ENCODE assay signal across 16 cellular contexts in genomic region chr6:11214911-11215310, GRCh38. TPM values are rescaled to one million over a fixed set of nuclear protein-coding genes. Genes with fewer than 3 reads are reported as not detected.
A peak's percentile ranks its signal among the peaks of the same experiment; 100 is the strongest.
DNase-seq lines count a peak whose midpoint lies in the region; ATAC-seq, FAIRE-seq and TF ChIP-seq lines count a peak whose summit lies in the region.
"Had no signal": no experiment of that assay in that cellular context is flagged by ENCODE, and none has a peak within 500 bp of the region (broad histone marks: within the 10 kb centered on the region; RNA-seq: fewer than 3 reads in every experiment).

No MANE protein-coding gene starts in this region.

- no peak for DNase-seq in A549 (ENCODE audit: low read depth in 1 of 2, low spot score in 1 of 2)
- peak in 3 of 61 donors; percentile 5 to 21 (median 11) for DNase-seq in caudate nucleus (lab: John Stamatoyannopoulos, UW)
- no peak for DNase-seq in right lobe of liver
- no peak for DNase-seq in smooth muscle cell (lab: John Stamatoyannopoulos, UW; ENCODE audit: unreplicated experiment)
- no peak for DNase-seq in HPDE6-E6E7 (ENCODE audit: extremely low spot score)
- no peak for DNase-seq in activated T-cell treated with anti-CD3 and anti-CD28 coated beads for 4 hours
- DNase-seq in MM.1S, result no peak
- DNase-seq: ACHN; activated CD4-positive, alpha-beta T cell treated with anti-CD3 and anti-CD28 coated beads for 36 hours; activated CD8-positive, alpha-beta memory T cell treated with anti-CD3 and anti-CD28 coated beads, Interleukin-2, amount 50 U/mL, for 48 hours; activated naive CD8-positive, alpha-beta T cell treated with anti-CD3 and anti-CD28 coated beads for 36 hours; CD4-positive, alpha-beta T cell; GM23248; NCI-H1436 treated with DMSO at 0.1 percent for 48 hours; SJCRH30 had no signal

- H3F3A ChIP-seq in smooth muscle cell (ENCODE audit: low read depth) (peaks cover 36% of the 10 kb centered on the region), MM.1S (ENCODE audit: insufficient read depth, low read length) (no peaks in the 10 kb centered on the region)

- H3K9me3 ChIP-seq in A549 (no peaks in the 10 kb centered on the region), right lobe of liver (no peaks in the 10 kb centered on the region), smooth muscle cell (replicated peaks; ENCODE audit: low read depth) (no peaks in the 10 kb centered on the region), MM.1S (replicated peaks; ENCODE audit: insufficient read depth, low read length) (no peaks in the 10 kb centered on the region)
- H3K9me3 ChIP-seq: SJCRH30 had no signal

- H3K9ac ChIP-seq in smooth muscle cell (ENCODE audit: low read depth), result no peak overlapping the region
- H3K9ac ChIP-seq in MM.1S (ENCODE audit: low read length), result no peak overlapping the region
- H3K9ac ChIP-seq: GM23248 had no signal

- ATAC-seq in A549 (no peak), right lobe of liver (no peak), GM19328 (IDR thresholded peaks at IDR 0.05; ENCODE audit: unreplicated experiment) (no peak)
- ATAC-seq: activated CD4-positive, alpha-beta T cell treated with anti-CD3 and anti-CD28 coated beads for 36 hours had no signal

- H3K36me3 ChIP-seq in right lobe of liver (peaks cover 0 to 7% (median 0%) of the 10 kb centered on the region in 4 donors), smooth muscle cell (ENCODE audit: low read depth) (no peaks in the 10 kb centered on the region), MM.1S (replicated peaks; ENCODE audit: insufficient read depth, low read length) (no peaks in the 10 kb centered on the region)
- H3K36me3 ChIP-seq: SJCRH30 had no signal

- H3K4me2 ChIP-seq in A549, result peak overlapping the region; percentile 92; the same call in 2 of the 3 replicates
- H3K4me2 ChIP-seq in smooth muscle cell, result peak overlapping the region; percentile 37
- no peak overlapping the region for H3K4me2 ChIP-seq in MM.1S (ENCODE audit: low read depth, low read length)

- POLR2A ChIA-PET in A549 (lab: Yijun Ruan, JAX), result no interaction called here

- CTCF ChIA-PET in A549 (lab: Yijun Ruan, JAX), result interaction anchor here (1.0 to 13.0 kb wide), 2 partner anchors 218 to 282 kb away, joined by 3 to 66 read pairs; no protein-coding TSS in a partner anchor

- 91% methylated on average over 9 of the region's 9 CpGs for WGBS in A549 (ENCODE audit: missing lambda C conversion rate)
- 83% methylated on average over 7 of the region's 9 CpGs for WGBS in right lobe of liver (ENCODE audit: insufficient coverage, low coverage, low lambda C conversion rate, missing lambda C conversion rate)
- WGBS in smooth muscle cell (ENCODE audit: low lambda C conversion rate), result 96% methylated on average over 9 of the region's 9 CpGs

- H3K79me2 ChIP-seq in smooth muscle cell (ENCODE audit: low read depth) (peaks cover 99% of the 10 kb centered on the region), MM.1S (ENCODE audit: low read length) (no peaks in the 10 kb centered on the region)

- intact Hi-C loops in right lobe of liver (cut with DNase I), result no loop called here

- FAIRE-seq in A549 (lab: Jason Lieb, UNC), result no peak

- H4K20me1 ChIP-seq in smooth muscle cell (ENCODE audit: low read depth), result peaks cover 91% of the 10 kb centered on the region
- no peaks in the 10 kb centered on the region for H4K20me1 ChIP-seq in MM.1S (ENCODE audit: insufficient read depth, low read length)

- H3K27me3 ChIP-seq in right lobe of liver (no peaks in the 10 kb centered on the region), smooth muscle cell (ENCODE audit: low read depth) (no peaks in the 10 kb centered on the region), MM.1S (replicated peaks; ENCODE audit: insufficient read depth, low read length) (no peaks in the 10 kb centered on the region)
- H3K27me3 ChIP-seq: SJCRH30 had no signal

- H3K4me1 ChIP-seq in A549 (peaks cover 100% of the 10 kb centered on the region), right lobe of liver (peaks cover 0 to 34% (median 6%) of the 10 kb centered on the region in 4 donors), smooth muscle cell (ENCODE audit: low read depth) (peaks cover 39% of the 10 kb centered on the region), MM.1S (ENCODE audit: low read length) (no peaks in the 10 kb centered on the region)
- H3K4me1 ChIP-seq: SJCRH30 had no signal

- TF ChIP-seq EP300 in A549 (IDR thresholded peaks at IDR 0.05), result no peak

- H3K27ac ChIP-seq in A549 (peak overlapping the region; percentile 93 to 94), caudate nucleus (ENCODE audit: low read depth, low read length) (peak overlapping the region; percentile 52), right lobe of liver (peak overlapping the region in 2 of 3 donors; percentile 0 to 12), smooth muscle cell (ENCODE audit: low read depth) (peak overlapping the region; percentile 99), MM.1S (ENCODE audit: low read length) (no peak overlapping the region)
- H3K27ac ChIP-seq: GM23248, SJCRH30 had no signal

- H3K9me2 ChIP-seq in MM.1S (replicated peaks; ENCODE audit: insufficient read depth, low read length), result no peaks in the 10 kb centered on the region

- TF ChIP-seq POLR2A in A549 (IDR thresholded peaks at IDR 0.05; ENCODE audit: low read length), result no peak
- TF ChIP-seq POLR2A in right lobe of liver (IDR thresholded peaks at IDR 0.05), result no peak

- no peak overlapping the region for H2AFZ ChIP-seq in smooth muscle cell (ENCODE audit: low read depth)
- H2AFZ ChIP-seq in MM.1S (ENCODE audit: low read length), result no peak overlapping the region
- H2AFZ ChIP-seq: GM23248 had no signal

- no peak overlapping the region for H3K4me3 ChIP-seq in A549
- H3K4me3 ChIP-seq in right lobe of liver, result no peak overlapping the region
- no peak overlapping the region for H3K4me3 ChIP-seq in smooth muscle cell
- H3K4me3 ChIP-seq in MM.1S (ENCODE audit: low read length), result no peak overlapping the region
- H3K4me3 ChIP-seq: GM23248, SJCRH30 had no signal

- TF ChIP-seq RAD21 in A549 (conservative IDR thresholded peaks at IDR 0.05 in 1 of 2, IDR thresholded peaks at IDR 0.05 in 1 of 2), result no peak

- TF ChIP-seq CTCF in A549 (IDR thresholded peaks at IDR 0.05) (no peak), right lobe of liver (IDR thresholded peaks at IDR 0.05) (no peak), smooth muscle cell (IDR thresholded peaks at IDR 0.05; ENCODE audit: borderline replicate concordance, insufficient read depth, poor library complexity, severe bottlenecking) (no peak), MM.1S (IDR thresholded peaks at IDR 0.05; ENCODE audit: low read length) (no peak)

TF ChIP-seq in A549, 52 proteins besides CTCF, POLR2A, EP300 and RAD21 (continues in another document):
- TF ChIP-seq KDM5A (IDR thresholded peaks at IDR 0.05), result no peak
- TF ChIP-seq HOXB5 (CRISPR knock-in tag; IDR thresholded peaks at IDR 0.05), result no peak
- no peak for TF ChIP-seq JUN (IDR thresholded peaks at IDR 0.05)
- TF ChIP-seq E2F6 (IDR thresholded peaks at IDR 0.05; ENCODE audit: borderline replicate concordance, low read depth), result no peak
- no peak for TF ChIP-seq CHD4 (IDR thresholded peaks at IDR 0.05; ENCODE audit: borderline replicate concordance)
- TF ChIP-seq, protein P1, sequence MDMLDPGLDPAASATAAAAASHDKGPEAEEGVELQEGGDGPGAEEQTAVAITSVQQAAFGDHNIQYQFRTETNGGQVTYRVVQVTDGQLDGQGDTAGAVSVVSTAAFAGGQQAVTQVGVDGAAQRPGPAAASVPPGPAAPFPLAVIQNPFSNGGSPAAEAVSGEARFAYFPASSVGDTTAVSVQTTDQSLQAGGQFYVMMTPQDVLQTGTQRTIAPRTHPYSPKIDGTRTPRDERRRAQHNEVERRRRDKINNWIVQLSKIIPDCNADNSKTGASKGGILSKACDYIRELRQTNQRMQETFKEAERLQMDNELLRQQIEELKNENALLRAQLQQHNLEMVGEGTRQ (IDR thresholded peaks at IDR 0.05), result no peak
- TF ChIP-seq TP53 (CRISPR knock-in tag; IDR thresholded peaks at IDR 0.05), result no peak
- no peak for TF ChIP-seq CHD2 (IDR thresholded peaks at IDR 0.05; ENCODE audit: low read length, partially characterized antibody)
- TF ChIP-seq FOSL2 (IDR thresholded peaks at IDR 0.05), result no peak
- no peak for TF ChIP-seq FOSL2 (CRISPR knock-in tag; IDR thresholded peaks at IDR 0.05)

RNA-seq across cellular contexts. Expression of gene NEDD9, which starts 17.6 kb away (rescaled TPM):
- polyA plus RNA-seq in A549 (2011; rRNA removed), result 79.6 and 82.5 TPM in 2 replicates
- 58.4 and 71.1 TPM in 2 replicates for polyA plus RNA-seq in A549 (2012; cell fraction: cytosol; rRNA removed)
- polyA plus RNA-seq in A549 (2012; cell fraction: nucleus; rRNA removed), result 106 and 118 TPM in 2 replicates
- polyA plus RNA-seq in A549 (2017; fragmentation: RNase III; extraction: RNeasy Plus Mini Kit Qiagen cat#74134 plus additional on column Dnase treatment), result 43.6 to 47.9 TPM (median 46.7 TPM) in 3 replicates
- polyA minus RNA-seq in A549 (2011; rRNA and poly(A)+ RNA removed), result 212 and 221 TPM in 2 replicates
- total RNA-seq in right lobe of liver, result 10 to 100 TPM in 4 of 6 experiments, 1 to 10 TPM in 2; 5.1 to 59.8 (median 26.2) TPM
- total RNA-seq in smooth muscle cell, result 127 and 139 TPM in 2 replicates
- polyA plus RNA-seq in smooth muscle cell, result 75.2 and 85.6 TPM in 2 replicates
